Comparison of ENCODE assay signal across 8 cellular contexts in the genomic region with DNA sequence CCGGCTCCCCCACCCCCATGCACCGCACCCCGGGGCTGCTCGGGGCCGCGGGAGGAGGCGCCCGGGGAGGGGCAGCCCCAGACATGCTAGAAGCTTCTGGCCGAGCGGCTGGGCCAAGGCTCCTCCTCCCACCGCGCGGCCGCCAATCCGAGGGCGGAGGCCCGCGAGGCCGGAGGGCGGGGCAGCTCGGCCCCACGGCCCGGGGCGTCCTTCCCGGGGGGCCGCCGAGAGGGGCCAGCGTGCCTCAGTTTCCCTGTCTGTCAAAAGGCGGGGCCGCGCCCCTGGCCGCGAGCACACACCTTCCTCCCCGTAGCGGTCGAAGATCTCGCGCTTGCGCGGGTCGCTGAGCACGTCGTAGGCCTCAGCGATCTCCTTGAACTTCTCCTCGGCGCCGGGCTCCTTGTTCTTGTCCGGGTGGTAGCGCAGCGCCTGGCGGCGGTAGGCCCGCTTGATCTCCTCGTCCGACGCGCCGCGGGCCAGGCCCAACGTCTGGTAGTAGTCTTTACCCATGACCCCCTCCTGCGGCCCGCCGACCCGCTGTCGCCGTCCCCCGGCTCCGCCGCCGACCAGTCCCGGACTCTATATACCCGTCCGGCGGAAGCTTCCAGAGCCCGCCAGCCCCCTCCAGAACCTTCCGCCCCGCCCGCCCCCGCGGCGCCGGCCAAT. TPM values are rescaled to one million over a fixed set of nuclear protein-coding genes. Genes with fewer than 3 reads are reported as not detected.
DNase-seq lines count a peak whose midpoint lies in the region; ATAC-seq and TF ChIP-seq lines count a peak whose summit lies in the region.

A gene (minus strand): TSS at position 558 of the 666 bp plus-strand sequence. CDS start 48 bp downstream, at position 510.

- H3K27ac Mint-ChIP-seq in brain = peak within 1 kb of the TSS; percentile 95 to 99 (median 96)

- H3K9me3 Mint-ChIP-seq in brain = peaks cover 0 to 2% (median 0%) of the 10 kb centered on the region in 5 experiments

- peak within 1 kb of the TSS; percentile 85 for H3K4me3 ChIP-seq in iPS-11a (ENCODE audit: low read depth, low read length)

- DNase-seq in GM10266 (ENCODE audit: extremely low spot score) (peak; percentile 96), HuH-7.5 (ENCODE audit: low spot score) (peak; percentile 88), T follicular helper cell (ENCODE audit: low read depth) (peak; percentile 97), sciatic nerve (ENCODE audit: low spot score) (peak; percentile 91), NCI-H1694 treated with DMSO at 0.1 percent for 48 hours (lab: John Stamatoyannopoulos, UW) (no peak)

- TF ChIP-seq CTCF in GM10266 (IDR thresholded peaks at IDR 0.05; ENCODE audit: control insufficient read depth, insufficient read depth, low read depth, missing control alignments) (no peak), brain (conservative IDR thresholded peaks at IDR 0.05) (no peak)

- peaks cover 38% of the 10 kb centered on the region for H3K36me3 Mint-ChIP-seq in brain

- H3K4me1 Mint-ChIP-seq in brain = peaks cover 47% of the 10 kb centered on the region

- H3K4me3 Mint-ChIP-seq in brain = peak within 1 kb of the TSS; percentile 88 to 96 (median 94)

- intact Hi-C loops in sciatic nerve (cut with DNase I) = no loop called here

- H3K27me3 Mint-ChIP-seq in brain = peaks cover 7% of the 10 kb centered on the region

- ATAC-seq in GM21529 (IDR thresholded peaks at IDR 0.05; ENCODE audit: unreplicated experiment) (peak; percentile 55), sciatic nerve (peak; percentile 84)

RNA-seq across cellular contexts. Expression of the gene that starts here (rescaled TPM):
- polyA plus RNA-seq in brain (ENCODE audit: insufficient read depth, low read depth, low replicate concordance) = 154 TPM
- total RNA-seq in sciatic nerve = 86.0 TPM
